20 cellular contexts compared by ENCODE assay signal in genomic region chr6:144778056-144778455, GRCh38.
DNase-seq lines count a peak whose midpoint lies in the region; ATAC-seq, FAIRE-seq and TF ChIP-seq lines count a peak whose summit lies in the region.
"Had no signal": no experiment of that assay in that cellular context is flagged by ENCODE, and none has a peak within 500 bp of the region (broad histone marks: within the 10 kb centered on the region; RNA-seq: fewer than 3 reads in every experiment).

No MANE protein-coding gene starts in this region.

- no peak for TF ChIP-seq CTCF in A549 (IDR thresholded peaks at IDR 0.05)
- no peak for TF ChIP-seq CTCF in CD8-positive, alpha-beta T cell (IDR thresholded peaks at IDR 0.05)
- no peak for TF ChIP-seq CTCF in WTC11 (IDR thresholded peaks at IDR 0.05)
- no peak for TF ChIP-seq CTCF in Peyer's patch (IDR thresholded peaks at IDR 0.05)

- no peak overlapping the region for H3K4me3 ChIP-seq in A549
- H3K4me3 ChIP-seq in CD8-positive, alpha-beta T cell (ENCODE audit: low read depth, low read length), result no peak overlapping the region
- H3K4me3 ChIP-seq in Peyer's patch, result no peak overlapping the region

- peaks cover 75% of the 10 kb centered on the region for H3K36me3 Mint-ChIP-seq in CD8-positive, alpha-beta T cell
- peaks cover 25% of the 10 kb centered on the region for H3K36me3 Mint-ChIP-seq in WTC11
- peaks cover 43 to 77% (median 44%) of the 10 kb centered on the region in 3 donors for H3K36me3 Mint-ChIP-seq in naive thymus-derived CD8-positive, alpha-beta T cell

- H3K9me3 Mint-ChIP-seq in CD8-positive, alpha-beta T cell, result no peaks in the 10 kb centered on the region
- H3K9me3 Mint-ChIP-seq in WTC11, result no peaks in the 10 kb centered on the region
- H3K9me3 Mint-ChIP-seq in naive thymus-derived CD8-positive, alpha-beta T cell, result no peaks in the 10 kb centered on the region

- TF ChIP-seq EP300 in A549 (IDR thresholded peaks at IDR 0.05), result no peak

- WGBS in A549 (ENCODE audit: missing lambda C conversion rate), result 87% methylated on average over 2 of the region's 2 CpGs

- no peaks in the 10 kb centered on the region for H3K27me3 Mint-ChIP-seq in CD8-positive, alpha-beta T cell (ENCODE audit: low read depth)
- H3K27me3 Mint-ChIP-seq in WTC11 (ENCODE audit: low read depth), result no peaks in the 10 kb centered on the region
- no peaks in the 10 kb centered on the region for H3K27me3 Mint-ChIP-seq in naive thymus-derived CD8-positive, alpha-beta T cell

- no peak overlapping the region for H3K27ac ChIP-seq in A549
- H3K27ac ChIP-seq in CD8-positive, alpha-beta T cell (ENCODE audit: low read depth, low read length), result no peak overlapping the region
- H3K27ac ChIP-seq in Peyer's patch, result no peak overlapping the region

- H3K27me3 ChIP-seq in CD8-positive, alpha-beta T cell (ENCODE audit: insufficient read depth, low read length), result no peaks in the 10 kb centered on the region
- H3K27me3 ChIP-seq in Peyer's patch, result no peaks in the 10 kb centered on the region

- intact Hi-C loops in CD8-positive, alpha-beta T cell (cut with DNase I, micrococcal nuclease), result loop anchor here in 1 of 2 experiments (10.0 kb wide), 1 partner anchor 193 kb away; no protein-coding TSS in a partner anchor

- peaks cover 4% of the 10 kb centered on the region for H3K4me1 Mint-ChIP-seq in CD8-positive, alpha-beta T cell (ENCODE audit: low read depth)
- H3K4me1 Mint-ChIP-seq in WTC11, result peaks cover 26% of the 10 kb centered on the region
- peaks cover 0 to 14% (median 5%) of the 10 kb centered on the region in 4 donors for H3K4me1 Mint-ChIP-seq in naive thymus-derived CD8-positive, alpha-beta T cell

- POLR2A ChIA-PET in A549 (lab: Yijun Ruan, JAX) (no interaction called here), WTC11 (lab: Charles Lee) (no interaction called here)
- POLR2A ChIA-PET in CD8-positive, alpha-beta T cell (lab: Charles Lee), result no interaction called here
- POLR2A ChIA-PET in naive thymus-derived CD8-positive, alpha-beta T cell (lab: Charles Lee), result no interaction called here

- H3K4me2 ChIP-seq in A549, result no peak overlapping the region

- CTCF ChIA-PET in A549 (lab: Yijun Ruan, JAX), result no interaction called here
- CTCF ChIA-PET in CD8-positive, alpha-beta T cell (lab: Charles Lee), result interaction anchor here (0.9 kb wide), 1 partner anchor 11 kb away, joined by 6 read pairs; no protein-coding TSS in a partner anchor
- CTCF ChIA-PET in WTC11 (lab: Charles Lee), result interaction anchor here (1.0 to 1.9 kb wide), 6 partner anchors 16 to 359 kb away, joined by 4 to 11 read pairs (median 4); no protein-coding TSS in a partner anchor

- H3K4me1 ChIP-seq in A549, result no peaks in the 10 kb centered on the region
- no peaks in the 10 kb centered on the region for H3K4me1 ChIP-seq in CD8-positive, alpha-beta T cell (ENCODE audit: insufficient read depth, low read length)
- no peaks in the 10 kb centered on the region for H3K4me1 ChIP-seq in Peyer's patch

- ATAC-seq in A549, result no peak
- ATAC-seq in CD8-positive, alpha-beta T cell, result no peak
- no peak for ATAC-seq in WTC11
- ATAC-seq in naive thymus-derived CD8-positive, alpha-beta T cell, result no peak
- ATAC-seq in HG03342 (IDR thresholded peaks at IDR 0.05; ENCODE audit: unreplicated experiment), result no peak
- ATAC-seq: SK-N-SH treated with all-trans-retinoic acid at 6 μM for 48 hours had no signal

- H3K9me3 ChIP-seq in A549 (no peaks in the 10 kb centered on the region), Peyer's patch (no peaks in the 10 kb centered on the region)
- no peaks in the 10 kb centered on the region for H3K9me3 ChIP-seq in CD8-positive, alpha-beta T cell (ENCODE audit: low read length)

- DNase-seq in A549 (ENCODE audit: low read depth in 1 of 2, low spot score in 1 of 2) (no peak), WTC11 (ENCODE audit: low spot score) (no peak), Peyer's patch (no peak), DMS79 treated with DMSO at 0.1 percent for 48 hours (lab: John Stamatoyannopoulos, UW) (no peak), GF-D8 (lab: John Stamatoyannopoulos, UW) (no peak)
- no peak for DNase-seq in CD8-positive, alpha-beta T cell
- no peak for DNase-seq in naive thymus-derived CD8-positive, alpha-beta T cell
- DNase-seq: ACHN; AML-193; GDM1; NCI-H1417 treated with DMSO at 0.1 percent for 48 hours; NCI-H1930; NCI-H2171 treated with DMSO at 0.1 percent for 48 hours; NCI-H446 treated with DMSO at 0.1 percent for 48 hours; NK-92 treated with Interleukin-12 subunit alpha and Interleukin-12 subunit beta, amount 100 ng/mL, for 24 hours; SHP77 treated with DMSO at 0.1 percent for 48 hours had no signal

- TF ChIP-seq RAD21 in A549 (conservative IDR thresholded peaks at IDR 0.05 in 1 of 2, IDR thresholded peaks at IDR 0.05 in 1 of 2), result no peak

- TF ChIP-seq POLR2A in A549 (IDR thresholded peaks at IDR 0.05; ENCODE audit: low read length) (no peak), Peyer's patch (IDR thresholded peaks at IDR 0.05) (no peak)

- H3K36me3 ChIP-seq in CD8-positive, alpha-beta T cell (ENCODE audit: insufficient read depth, low read length), result peaks cover 15% of the 10 kb centered on the region
- peaks cover 0 to 18% (median 0%) of the 10 kb centered on the region in 3 donors for H3K36me3 ChIP-seq in Peyer's patch

- peak overlapping the region; percentile 12 for H3K27ac Mint-ChIP-seq in CD8-positive, alpha-beta T cell
- peak overlapping the region; percentile 0; the same call in 1 of the 2 replicates for H3K27ac Mint-ChIP-seq in WTC11
- H3K27ac Mint-ChIP-seq in naive thymus-derived CD8-positive, alpha-beta T cell, result peak overlapping the region in 6 of 10 donors; percentile 0 to 75 (median 32)

- H3K4me3 Mint-ChIP-seq in CD8-positive, alpha-beta T cell, result no peak overlapping the region
- H3K4me3 Mint-ChIP-seq in WTC11, result no peak overlapping the region
- H3K4me3 Mint-ChIP-seq in naive thymus-derived CD8-positive, alpha-beta T cell, result no peak overlapping the region

- no peak for FAIRE-seq in A549 (lab: Jason Lieb, UNC)
- FAIRE-seq: GM12891, H1 had no signal

TF ChIP-seq in A549, 52 proteins besides CTCF, POLR2A, EP300 and RAD21:
- peak; percentile 33 for TF ChIP-seq MAFK (IDR thresholded peaks at IDR 0.05; ENCODE audit: partially characterized antibody)
- TF ChIP-seq NR3C1 (IDR thresholded peaks at IDR 0.05), result no peak

TF ChIP-seq in WTC11, 78 proteins besides CTCF, POLR2A, EP300 and RAD21 (continues in another document):
- no peak for TF ChIP-seq ATF1 (CRISPR knock-in tag; IDR thresholded peaks at IDR 0.05)
- TF ChIP-seq ZNF416 (CRISPR knock-in tag; IDR thresholded peaks at IDR 0.05), result no peak
- TF ChIP-seq ZNF138 (CRISPR knock-in tag; conservative IDR thresholded peaks at IDR 0.05), result no peak
- TF ChIP-seq IRF1 (CRISPR knock-in tag; IDR thresholded peaks at IDR 0.05), result no peak
- TF ChIP-seq, protein P1, sequence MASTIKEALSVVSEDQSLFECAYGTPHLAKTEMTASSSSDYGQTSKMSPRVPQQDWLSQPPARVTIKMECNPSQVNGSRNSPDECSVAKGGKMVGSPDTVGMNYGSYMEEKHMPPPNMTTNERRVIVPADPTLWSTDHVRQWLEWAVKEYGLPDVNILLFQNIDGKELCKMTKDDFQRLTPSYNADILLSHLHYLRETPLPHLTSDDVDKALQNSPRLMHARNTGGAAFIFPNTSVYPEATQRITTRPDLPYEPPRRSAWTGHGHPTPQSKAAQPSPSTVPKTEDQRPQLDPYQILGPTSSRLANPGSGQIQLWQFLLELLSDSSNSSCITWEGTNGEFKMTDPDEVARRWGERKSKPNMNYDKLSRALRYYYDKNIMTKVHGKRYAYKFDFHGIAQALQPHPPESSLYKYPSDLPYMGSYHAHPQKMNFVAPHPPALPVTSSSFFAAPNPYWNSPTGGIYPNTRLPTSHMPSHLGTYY (CRISPR knock-in tag; IDR thresholded peaks at IDR 0.05), result no peak
- no peak for TF ChIP-seq SMAD4 (CRISPR knock-in tag; IDR thresholded peaks at IDR 0.05)
- no peak for TF ChIP-seq FOXK1 (CRISPR knock-in tag; IDR thresholded peaks at IDR 0.05)
- TF ChIP-seq, protein P2, sequence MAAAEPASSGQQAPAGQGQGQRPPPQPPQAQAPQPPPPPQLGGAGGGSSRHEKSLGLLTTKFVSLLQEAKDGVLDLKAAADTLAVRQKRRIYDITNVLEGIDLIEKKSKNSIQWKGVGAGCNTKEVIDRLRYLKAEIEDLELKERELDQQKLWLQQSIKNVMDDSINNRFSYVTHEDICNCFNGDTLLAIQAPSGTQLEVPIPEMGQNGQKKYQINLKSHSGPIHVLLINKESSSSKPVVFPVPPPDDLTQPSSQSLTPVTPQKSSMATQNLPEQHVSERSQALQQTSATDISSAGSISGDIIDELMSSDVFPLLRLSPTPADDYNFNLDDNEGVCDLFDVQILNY (CRISPR knock-in tag; IDR thresholded peaks at IDR 0.05), result no peak
- TF ChIP-seq ELF4 (CRISPR knock-in tag; IDR thresholded peaks at IDR 0.05; ENCODE audit: low read depth), result no peak
- TF ChIP-seq, protein P3, sequence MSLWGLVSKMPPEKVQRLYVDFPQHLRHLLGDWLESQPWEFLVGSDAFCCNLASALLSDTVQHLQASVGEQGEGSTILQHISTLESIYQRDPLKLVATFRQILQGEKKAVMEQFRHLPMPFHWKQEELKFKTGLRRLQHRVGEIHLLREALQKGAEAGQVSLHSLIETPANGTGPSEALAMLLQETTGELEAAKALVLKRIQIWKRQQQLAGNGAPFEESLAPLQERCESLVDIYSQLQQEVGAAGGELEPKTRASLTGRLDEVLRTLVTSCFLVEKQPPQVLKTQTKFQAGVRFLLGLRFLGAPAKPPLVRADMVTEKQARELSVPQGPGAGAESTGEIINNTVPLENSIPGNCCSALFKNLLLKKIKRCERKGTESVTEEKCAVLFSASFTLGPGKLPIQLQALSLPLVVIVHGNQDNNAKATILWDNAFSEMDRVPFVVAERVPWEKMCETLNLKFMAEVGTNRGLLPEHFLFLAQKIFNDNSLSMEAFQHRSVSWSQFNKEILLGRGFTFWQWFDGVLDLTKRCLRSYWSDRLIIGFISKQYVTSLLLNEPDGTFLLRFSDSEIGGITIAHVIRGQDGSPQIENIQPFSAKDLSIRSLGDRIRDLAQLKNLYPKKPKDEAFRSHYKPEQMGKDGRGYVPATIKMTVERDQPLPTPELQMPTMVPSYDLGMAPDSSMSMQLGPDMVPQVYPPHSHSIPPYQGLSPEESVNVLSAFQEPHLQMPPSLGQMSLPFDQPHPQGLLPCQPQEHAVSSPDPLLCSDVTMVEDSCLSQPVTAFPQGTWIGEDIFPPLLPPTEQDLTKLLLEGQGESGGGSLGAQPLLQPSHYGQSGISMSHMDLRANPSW (CRISPR knock-in tag; conservative IDR thresholded peaks at IDR 0.05; ENCODE audit: low read depth), result no peak
- TF ChIP-seq ZNF423 (CRISPR knock-in tag; IDR thresholded peaks at IDR 0.05), result no peak
- no peak for TF ChIP-seq GABPB1 (CRISPR knock-in tag; IDR thresholded peaks at IDR 0.05)
- no peak for TF ChIP-seq HMGA2 (CRISPR knock-in tag; IDR thresholded peaks at IDR 0.05)
- TF ChIP-seq CREM (CRISPR knock-in tag; IDR thresholded peaks at IDR 0.05), result no peak
